Comparison of ENCODE assay signal across 7 cellular contexts in the genomic region with DNA sequence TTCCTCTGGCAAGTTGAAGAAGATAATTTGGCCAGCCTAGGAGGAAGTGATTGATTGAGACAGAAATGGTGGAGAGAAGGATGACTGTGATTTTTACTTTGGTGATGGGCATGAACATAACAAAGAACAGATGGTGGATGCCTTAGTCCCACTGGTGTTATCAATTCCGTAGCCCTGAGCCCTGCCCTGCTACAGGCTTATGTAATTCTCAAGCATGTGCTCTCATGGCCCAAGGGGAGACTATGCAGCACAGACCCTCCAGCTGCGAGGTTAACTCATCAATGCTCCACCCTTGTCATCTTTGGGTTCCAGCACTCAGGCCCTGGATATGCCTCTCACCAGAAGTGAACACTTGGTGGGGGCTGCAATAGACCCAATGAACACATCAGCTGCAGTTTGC.
DNase-seq lines count a peak whose midpoint lies in the region; ATAC-seq and TF ChIP-seq lines count a peak whose summit lies in the region.

No MANE protein-coding gene starts in this region.

- H3K27ac Mint-ChIP-seq in CD8-positive, alpha-beta memory T cell = peak overlapping the region; percentile 76 to 99 (median 91)
- H3K27ac Mint-ChIP-seq in neural progenitor cell = no peak overlapping the region

- H3K36me3 ChIP-seq in CD8-positive, alpha-beta memory T cell (ENCODE audit: insufficient read depth, low read length) = no peaks in the 10 kb centered on the region
- no peaks in the 10 kb centered on the region for H3K36me3 ChIP-seq in KOPT-K1 (ENCODE audit: insufficient read depth, low read length)
- no peaks in the 10 kb centered on the region for H3K36me3 ChIP-seq in neural progenitor cell

- H3K79me2 ChIP-seq in neural progenitor cell (ENCODE audit: low read depth) = no peaks in the 10 kb centered on the region

- H3K9ac ChIP-seq in neural progenitor cell = no peak overlapping the region

- peaks cover 80 to 90% (median 89%) of the 10 kb centered on the region in 3 donors for H3K4me1 Mint-ChIP-seq in CD8-positive, alpha-beta memory T cell
- peaks cover 11% of the 10 kb centered on the region for H3K4me1 Mint-ChIP-seq in neural progenitor cell

- H3K27me3 Mint-ChIP-seq in CD8-positive, alpha-beta memory T cell = no peaks in the 10 kb centered on the region
- peaks cover 2% of the 10 kb centered on the region for H3K27me3 Mint-ChIP-seq in neural progenitor cell (ENCODE audit: insufficient read depth, low read depth)

- H3K4me3 ChIP-seq in CD8-positive, alpha-beta memory T cell (ENCODE audit: low read length) = peak overlapping the region; percentile 12
- no peak overlapping the region for H3K4me3 ChIP-seq in neural progenitor cell

- H3K4me1 ChIP-seq in CD8-positive, alpha-beta memory T cell (ENCODE audit: insufficient read depth, low read length) = peaks cover 81% of the 10 kb centered on the region
- peaks cover 17% of the 10 kb centered on the region for H3K4me1 ChIP-seq in neural progenitor cell

- CTCF ChIA-PET in CD8-positive, alpha-beta memory T cell (lab: Charles Lee) = interaction anchor here (1.2 to 2.9 kb wide), 7 partner anchors 39 to 149 kb away, joined by 3 to 13 read pairs (median 8); partner anchors contain the start of gene LRRC8C

- no peaks in the 10 kb centered on the region for H4K20me1 ChIP-seq in neural progenitor cell (ENCODE audit: low read depth)

- peaks cover 0 to 2% (median 0%) of the 10 kb centered on the region in 5 donors for H3K9me3 Mint-ChIP-seq in CD8-positive, alpha-beta memory T cell
- no peaks in the 10 kb centered on the region for H3K9me3 Mint-ChIP-seq in neural progenitor cell

- H3K27ac ChIP-seq in CD8-positive, alpha-beta memory T cell (ENCODE audit: low read depth, low read length) = no peak overlapping the region
- H3K27ac ChIP-seq in KOPT-K1 (ENCODE audit: low read depth, low read length, poor library complexity, severe bottlenecking) (peak overlapping the region; percentile 66), caudate nucleus (ENCODE audit: low read depth, low read length) (peak overlapping the region; percentile 29), neural progenitor cell (no peak overlapping the region)

- ATAC-seq in HG03432 (IDR thresholded peaks at IDR 0.05; ENCODE audit: unreplicated experiment) = no peak
- no peak for ATAC-seq in HG03342 (IDR thresholded peaks at IDR 0.05; ENCODE audit: unreplicated experiment)
- no peak for ATAC-seq in GM19452 (IDR thresholded peaks at IDR 0.05; ENCODE audit: unreplicated experiment)

- no peak overlapping the region for H3K4me2 ChIP-seq in neural progenitor cell

- H3K9me3 ChIP-seq in CD8-positive, alpha-beta memory T cell (ENCODE audit: low read length) = no peaks in the 10 kb centered on the region
- no peaks in the 10 kb centered on the region for H3K9me3 ChIP-seq in KOPT-K1 (ENCODE audit: insufficient read depth, low read length, poor library complexity, severe bottlenecking)
- no peaks in the 10 kb centered on the region for H3K9me3 ChIP-seq in neural progenitor cell (ENCODE audit: low read depth)

- no peak for DNase-seq in CD8-positive, alpha-beta memory T cell
- DNase-seq in caudate nucleus (lab: John Stamatoyannopoulos, UW) (no peak), neural progenitor cell (ENCODE audit: low spot score) (no peak)

- peak overlapping the region; percentile 42 to 83 (median 79) for H3K4me3 Mint-ChIP-seq in CD8-positive, alpha-beta memory T cell
- H3K4me3 Mint-ChIP-seq in neural progenitor cell = no peak overlapping the region

- H2AFZ ChIP-seq in neural progenitor cell (replicated peaks) = peak overlapping the region; percentile 68

- no peaks in the 10 kb centered on the region for H3K27me3 ChIP-seq in CD8-positive, alpha-beta memory T cell (ENCODE audit: insufficient read depth, low read length, poor library complexity, severe bottlenecking)
- peaks cover 13% of the 10 kb centered on the region for H3K27me3 ChIP-seq in neural progenitor cell

- no peak for TF ChIP-seq CTCF in neural progenitor cell (IDR thresholded peaks at IDR 0.05)

- peaks cover 6% of the 10 kb centered on the region for H3F3A ChIP-seq in neural progenitor cell (ENCODE audit: low read depth)

- POLR2A ChIA-PET in CD8-positive, alpha-beta memory T cell (lab: Charles Lee) = interaction anchor here (0.6 to 1.2 kb wide), 4 partner anchors 37 to 149 kb away, joined by 3 to 4 read pairs (median 4); partner anchors contain the start of gene LRRC8C

- H3K36me3 Mint-ChIP-seq in CD8-positive, alpha-beta memory T cell = peaks cover 0 to 4% (median 0%) of the 10 kb centered on the region in 3 donors
- no peaks in the 10 kb centered on the region for H3K36me3 Mint-ChIP-seq in neural progenitor cell

Comparison
In these comparisons a context has a peak if more than half of its experiments do, and no peak if none do; other contexts are left out.
1. H3K27ac ChIP-seq: peak in KOPT-K1 (single experiment) and caudate nucleus (single experiment); none in CD8-positive, alpha-beta memory T cell (single experiment) and neural progenitor cell (single experiment).